Comparison of ENCODE assay signal across 2 cellular contexts in genomic region chr20:59074456-59074855, GRCh38.
TF ChIP-seq lines count a peak whose summit lies in the region.

No MANE protein-coding gene starts in this region.

TF ChIP-seq in HEK293, 187 proteins besides CTCF, POLR2A, EP300 and RAD21:
- no peak for TF ChIP-seq ELK4 (IDR thresholded peaks at IDR 0.05; ENCODE audit: borderline replicate concordance, low read depth, low read length)
- no peak for TF ChIP-seq ZNF785 (tag by site-specific recombination; IDR thresholded peaks at IDR 0.05)
- no peak for TF ChIP-seq ZNF600 (tag by site-specific recombination; IDR thresholded peaks at IDR 0.05)
- TF ChIP-seq ZNF555 (tag by site-specific recombination; conservative IDR thresholded peaks at IDR 0.05) = no peak
- no peak for TF ChIP-seq KLF17 (tag by site-specific recombination; IDR thresholded peaks at IDR 0.05)
- TF ChIP-seq TSHZ1 (tag by site-specific recombination; IDR thresholded peaks at IDR 0.05; ENCODE audit: borderline replicate concordance) = no peak
- no peak for TF ChIP-seq ZNF302 (tag by site-specific recombination; IDR thresholded peaks at IDR 0.05; ENCODE audit: low read depth)
- peak; percentile 86 for TF ChIP-seq SCRT2 (tag by site-specific recombination; IDR thresholded peaks at IDR 0.05)
- no peak for TF ChIP-seq ZNF366 (tag by site-specific recombination; conservative IDR thresholded peaks at IDR 0.05)
- TF ChIP-seq ZBTB1 (tag by site-specific recombination; IDR thresholded peaks at IDR 0.05) = no peak
- TF ChIP-seq PRDM6 (tag by site-specific recombination; IDR thresholded peaks at IDR 0.05) = peak; percentile 67; the same call in 1 of the 2 replicates
- TF ChIP-seq ZNF292 (tag by site-specific recombination; IDR thresholded peaks at IDR 0.05; ENCODE audit: borderline replicate concordance, low read depth) = no peak
- TF ChIP-seq SP7 (tag by site-specific recombination; IDR thresholded peaks at IDR 0.05) = 0 out of 2 replicates have a peak, but pooled peaks have one; percentile 31
- no peak for TF ChIP-seq ZNF26 (tag by site-specific recombination; IDR thresholded peaks at IDR 0.05)
- TF ChIP-seq ZNF837 (tag by site-specific recombination; IDR thresholded peaks at IDR 0.05) = no peak
- TF ChIP-seq ZNF629 (tag by site-specific recombination; IDR thresholded peaks at IDR 0.05) = no peak; the same call in none of the 2 replicates

TF ChIP-seq in SK-N-SH, 30 proteins besides CTCF, POLR2A, EP300 and RAD21 (continued from another document):
- TF ChIP-seq IRF3 (IDR thresholded peaks at IDR 0.05; ENCODE audit: low read depth, low read length) (no peak), SIN3A (IDR thresholded peaks at IDR 0.05; ENCODE audit: borderline replicate concordance, low read depth, low read length) (no peak), PBX3 (IDR thresholded peaks at IDR 0.05) (peak; percentile 83), YY1 (IDR thresholded peaks at IDR 0.05; ENCODE audit: low read depth) (no peak)
